Comparison of ENCODE assay signal across 1 cellular context in genomic region chr9:76394023-76394895, GRCh38.
A peak's percentile ranks its signal among the peaks of the same experiment; 100 is the strongest.
TF ChIP-seq lines count a peak whose summit lies in the region.

RFK (minus strand) TSS chr9:76394426; CDS start chr9:76394171, 255 bp downstream.

TF ChIP-seq in K562, 482 proteins besides CTCF, POLR2A, EP300 and RAD21 (continued from another document and continues in another):
- no peak for TF ChIP-seq THAP12 (CRISPR knock-in tag; IDR thresholded peaks at IDR 0.05)
- TF ChIP-seq HNRNPH1 (optimal IDR thresholded peaks at IDR 0.05; ENCODE audit: low read depth, low read length), result no peak
- no peak for TF ChIP-seq ETS2 (tag; IDR thresholded peaks at IDR 0.05; ENCODE audit: borderline replicate concordance, poor library complexity, severe bottlenecking)
- no peak for TF ChIP-seq PHF20 (IDR thresholded peaks at IDR 0.05; ENCODE audit: partially characterized antibody)
- TF ChIP-seq TBP (optimal IDR thresholded peaks at IDR 0.05; ENCODE audit: low read depth, low read length), result peak; percentile 69
- no peak; the same call in 1 of the 2 replicates for TF ChIP-seq ZNF395 (CRISPR knock-in tag; IDR thresholded peaks at IDR 0.05)
- TF ChIP-seq MIER1 (IDR thresholded peaks at IDR 0.05; ENCODE audit: low read depth), result no peak
- TF ChIP-seq MBD2 (IDR thresholded peaks at IDR 0.05; ENCODE audit: borderline replicate concordance, low read depth), result peak; percentile 29; the same call in 1 of the 2 replicates
- TF ChIP-seq ETV6 (IDR thresholded peaks at IDR 0.05; ENCODE audit: borderline replicate concordance in 1 of 2, low read depth in 2 of 2, low read length in 1 of 2), result no peak
- TF ChIP-seq ETV6 (CRISPR knock-in tag; IDR thresholded peaks at IDR 0.05; ENCODE audit: borderline replicate concordance), result no peak
- TF ChIP-seq ZC3H4 (CRISPR knock-in tag; IDR thresholded peaks at IDR 0.05; ENCODE audit: borderline replicate concordance), result no peak
- no peak for TF ChIP-seq KDM4B (IDR thresholded peaks at IDR 0.05; ENCODE audit: borderline replicate concordance in 2 of 2, low read depth in 1 of 2)
- no peak for TF ChIP-seq GTF2A2 (tag; IDR thresholded peaks at IDR 0.05)
- TF ChIP-seq ZNF75A (CRISPR knock-in tag; IDR thresholded peaks at IDR 0.05), result no peak
- no peak for TF ChIP-seq ZBTB17 (CRISPR knock-in tag; IDR thresholded peaks at IDR 0.05)
- no peak for TF ChIP-seq IRF2 (CRISPR knock-in tag; IDR thresholded peaks at IDR 0.05)
- no peak for TF ChIP-seq ZNF778 (CRISPR knock-in tag; IDR thresholded peaks at IDR 0.05)
- no peak for TF ChIP-seq DACH1 (IDR thresholded peaks at IDR 0.05; ENCODE audit: partially characterized antibody)
- peak; percentile 78 for TF ChIP-seq SAP30 (IDR thresholded peaks at IDR 0.05; ENCODE audit: borderline replicate concordance, insufficient read depth, low read depth, low read length, poor library complexity, severe bottlenecking)
- peak; percentile 22 for TF ChIP-seq RBBP5 (IDR thresholded peaks at IDR 0.05; ENCODE audit: borderline replicate concordance, insufficient read depth, low read length, poor library complexity, severe bottlenecking)
- TF ChIP-seq TRIM24 (IDR thresholded peaks at IDR 0.05), result no peak
- TF ChIP-seq ZNF224 (CRISPR knock-in tag; IDR thresholded peaks at IDR 0.05), result no peak
- no peak for TF ChIP-seq MAFF (IDR thresholded peaks at IDR 0.05; ENCODE audit: low read length)
- 0 out of 2 replicates have a peak, but pooled peaks have one; percentile 20 for TF ChIP-seq NR2C2 (CRISPR knock-in tag; IDR thresholded peaks at IDR 0.05)
- peak; percentile 56 for TF ChIP-seq NR2C2 (tag; IDR thresholded peaks at IDR 0.05)
- peak; percentile 71; the same call in 1 of the 2 replicates for TF ChIP-seq CTBP1 (IDR thresholded peaks at IDR 0.05; ENCODE audit: borderline replicate concordance)
- TF ChIP-seq E2F1 (CRISPR knock-in tag; IDR thresholded peaks at IDR 0.05), result no peak
- TF ChIP-seq SREBF2 (CRISPR knock-in tag; IDR thresholded peaks at IDR 0.05), result no peak
- TF ChIP-seq TFE3 (CRISPR knock-in tag; IDR thresholded peaks at IDR 0.05), result peak; percentile 42; the same call in 1 of the 2 replicates
- TF ChIP-seq SMAD4 (CRISPR knock-in tag; conservative IDR thresholded peaks at IDR 0.05), result peak; percentile 57; the same call in 1 of the 2 replicates
- no peak for TF ChIP-seq FOXO4 (CRISPR knock-in tag; IDR thresholded peaks at IDR 0.05)
- no peak for TF ChIP-seq SRSF7 (optimal IDR thresholded peaks at IDR 0.05; ENCODE audit: low read depth, low read length)
- TF ChIP-seq TOE1 (IDR thresholded peaks at IDR 0.05; ENCODE audit: borderline replicate concordance), result no peak
- no peak for TF ChIP-seq TOE1 (CRISPR knock-in tag; IDR thresholded peaks at IDR 0.05; ENCODE audit: borderline replicate concordance, low read depth)
- no peak for TF ChIP-seq ZNF707 (CRISPR knock-in tag; conservative IDR thresholded peaks at IDR 0.05)
- no peak for TF ChIP-seq TCFL5 (CRISPR knock-in tag; conservative IDR thresholded peaks at IDR 0.05)
- TF ChIP-seq HLTF (IDR thresholded peaks at IDR 0.05), result no peak
- peak; percentile 86 for TF ChIP-seq VEZF1 (CRISPR knock-in tag; IDR thresholded peaks at IDR 0.05)
- TF ChIP-seq ZC3H11A (IDR thresholded peaks at IDR 0.05; ENCODE audit: low read depth, low read length), result no peak
- TF ChIP-seq ZNF143 (CRISPR knock-in tag; IDR thresholded peaks at IDR 0.05), result no peak
- TF ChIP-seq ZBTB33 (CRISPR knock-in tag; IDR thresholded peaks at IDR 0.05), result no peak
- TF ChIP-seq SMAD2 (IDR thresholded peaks at IDR 0.05; ENCODE audit: low read depth, low read length), result no peak
- 0 out of 2 replicates have a peak, but pooled peaks have one; percentile 27 for TF ChIP-seq REST (CRISPR knock-in tag; IDR thresholded peaks at IDR 0.05; ENCODE audit: low read depth)
- TF ChIP-seq HDAC1 (IDR thresholded peaks at IDR 0.05), result peak in 1 of 2 experiments; percentile 81; a peak in 2 of 4 replicates
- no peak for TF ChIP-seq ZNF232 (CRISPR knock-in tag; IDR thresholded peaks at IDR 0.05)
- no peak for TF ChIP-seq MCM5 (IDR thresholded peaks at IDR 0.05; ENCODE audit: low read depth)
- TF ChIP-seq MYNN (IDR thresholded peaks at IDR 0.05), result 0 out of 2 replicates have a peak, but pooled peaks have one; percentile 14
- TF ChIP-seq MYNN (CRISPR knock-in tag; IDR thresholded peaks at IDR 0.05), result no peak
- TF ChIP-seq ETS1 (conservative IDR thresholded peaks at IDR 0.05; ENCODE audit: control insufficient read depth, low read depth, low read length), result no peak
- no peak for TF ChIP-seq SIRT6 (IDR thresholded peaks at IDR 0.05; ENCODE audit: low read depth, low read length)
- TF ChIP-seq LARP7 (IDR thresholded peaks at IDR 0.05), result no peak
- TF ChIP-seq GTF2B (IDR thresholded peaks at IDR 0.05; ENCODE audit: extremely low read depth, insufficient read length), result no peak
- TF ChIP-seq ZBED1 (IDR thresholded peaks at IDR 0.05), result no peak
- TF ChIP-seq ARID2 (IDR thresholded peaks at IDR 0.05), result no peak
- no peak for TF ChIP-seq KLF10 (CRISPR knock-in tag; IDR thresholded peaks at IDR 0.05)
